ENCODE assay signal across 8 cellular contexts in the genomic region with DNA sequence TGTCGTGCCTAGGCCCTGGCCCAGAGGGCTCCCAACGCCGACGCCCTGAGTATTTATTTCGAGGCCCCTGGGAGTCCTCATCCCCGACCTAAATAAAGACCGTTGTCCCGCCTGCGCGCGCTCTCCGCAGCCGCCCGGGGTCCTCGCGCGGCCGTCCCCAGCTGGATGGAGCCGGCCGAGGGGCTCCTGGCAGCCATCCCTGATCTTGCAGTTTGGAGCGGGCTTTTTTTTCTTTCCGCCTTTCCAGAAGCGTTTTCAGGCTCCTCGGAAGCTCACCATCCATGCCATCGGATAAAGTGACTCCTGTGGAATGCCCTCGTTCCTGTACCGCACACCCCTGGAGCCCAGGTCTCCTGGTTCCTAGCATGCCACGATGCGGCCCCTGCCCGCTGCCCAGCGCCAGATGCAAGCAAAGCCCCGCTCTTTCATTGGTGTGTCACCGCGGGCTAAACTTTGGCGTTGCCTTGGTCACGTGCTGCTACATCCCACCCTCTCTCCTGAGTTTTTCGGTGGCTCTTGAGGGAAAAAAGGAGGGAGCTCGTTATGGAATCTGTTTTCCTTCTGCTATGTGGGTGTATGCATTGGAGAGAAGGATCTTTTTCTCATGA. TPM values are rescaled to one million over a fixed set of nuclear protein-coding genes. Genes with fewer than 3 reads are reported as not detected.
DNase-seq lines count a peak whose midpoint lies in the region; ATAC-seq and TF ChIP-seq lines count a peak whose summit lies in the region.

No MANE protein-coding gene starts in this region.

- H3K27me3 ChIP-seq in thyroid gland: no peaks in the 10 kb centered on the region

- peaks cover 26% of the 10 kb centered on the region for H3K4me1 Mint-ChIP-seq in endothelial cell (ENCODE audit: unreplicated experiment)

- H3K4me1 ChIP-seq in mucosa of descending colon (ENCODE audit: low read depth) (peaks cover 37% of the 10 kb centered on the region), thyroid gland (peaks cover 7 to 31% of the 10 kb centered on the region in 2 donors)

- no peak for ATAC-seq in mucosa of descending colon
- ATAC-seq in HG03457 (IDR thresholded peaks at IDR 0.05; ENCODE audit: unreplicated experiment): no peak
- ATAC-seq in HG03565 (IDR thresholded peaks at IDR 0.05; ENCODE audit: unreplicated experiment): no peak

- H3K27me3 Mint-ChIP-seq in endothelial cell (ENCODE audit: unreplicated experiment): no peaks in the 10 kb centered on the region

- TF ChIP-seq CTCF in VCaP (conservative IDR thresholded peaks at IDR 0.05) (no peak), endothelial cell (IDR thresholded peaks at IDR 0.05; ENCODE audit: unreplicated experiment) (no peak), mucosa of descending colon (IDR thresholded peaks at IDR 0.05) (no peak), thyroid gland (IDR thresholded peaks at IDR 0.05) (no peak)

- H3K4me3 ChIP-seq in mucosa of descending colon (peak overlapping the region; percentile 90), thyroid gland (replicated peaks in 1 of 3) (peak overlapping the region; percentile 59 to 88 (median 87))

- H3K27ac ChIP-seq in VCaP (peak overlapping the region; percentile 85), thyroid gland (peak overlapping the region; percentile 58 to 83 (median 78))

- H3K9me3 Mint-ChIP-seq in endothelial cell (ENCODE audit: unreplicated experiment): no peaks in the 10 kb centered on the region

- no peaks in the 10 kb centered on the region for H3K36me3 Mint-ChIP-seq in endothelial cell (ENCODE audit: low read depth, unreplicated experiment)

- H3K36me3 ChIP-seq in mucosa of descending colon (ENCODE audit: low read depth) (no peaks in the 10 kb centered on the region), thyroid gland (no peaks in the 10 kb centered on the region)

- H3K9me3 ChIP-seq in mucosa of descending colon (no peaks in the 10 kb centered on the region), thyroid gland (no peaks in the 10 kb centered on the region)

- H3K4me3 Mint-ChIP-seq in endothelial cell (ENCODE audit: unreplicated experiment): peak overlapping the region; percentile 93

- DNase-seq in Daoy (ENCODE audit: low read depth): peak; percentile 68
- peak; percentile 41 for DNase-seq in M059J (ENCODE audit: low read depth)
- peak; percentile 41 for DNase-seq in endothelial cell (ENCODE audit: low spot score)
- peak; percentile 38 to 54 (median 53) for DNase-seq in mucosa of descending colon
- DNase-seq in thyroid gland: peak; percentile 37 to 42

- intact Hi-C loops in mucosa of descending colon (cut with DNase I, micrococcal nuclease): no loop called here
- intact Hi-C loops in thyroid gland (cut with DNase I): no loop called here

- no peak for TF ChIP-seq POLR2A in thyroid gland (IDR thresholded peaks at IDR 0.05)

- peak overlapping the region; percentile 93 for H3K27ac Mint-ChIP-seq in endothelial cell (ENCODE audit: unreplicated experiment)

- WGBS in thyroid gland, 2 donors: 1% methylated on average over 20 to 36 of the region's 38 CpGs

RNA-seq across cellular contexts. Expression of gene TMEM94, which starts 0.7 kb away (rescaled TPM):
- total RNA-seq in Daoy (2014; rRNA removed; shearing (Covaris generic)): 8.5 and 30.5 TPM in 2 replicates
- total RNA-seq in M059J (2014; rRNA removed; shearing (Covaris generic)): 29.1 and 48.8 TPM in 2 replicates
- total RNA-seq in endothelial cell (ENCODE audit: unreplicated experiment) (111 TPM), mucosa of descending colon (100 to 1,000 TPM in 2 of 3 donors, 10 to 100 TPM in 1; 73.5 to 114 (median 108) TPM), thyroid gland (100 to 1,000 TPM in 1 of 4 donors, 10 to 100 TPM in 3; 52.1 to 116 (median 92.7) TPM)

RNA-seq across cellular contexts. Expression of gene GRB2, which starts 51.7 kb away (rescaled TPM):
- total RNA-seq in Daoy (2014; rRNA removed; shearing (Covaris generic)): 133 and 262 TPM in 2 replicates
- 77.5 and 109 TPM in 2 replicates for total RNA-seq in M059J (2014; rRNA removed; shearing (Covaris generic))
- total RNA-seq in endothelial cell (ENCODE audit: unreplicated experiment): 95.0 TPM
- 100 to 1,000 TPM in 2 of 3 donors, 10 to 100 TPM in 1; 97.8 to 116 (median 102) TPM for total RNA-seq in mucosa of descending colon
- total RNA-seq in thyroid gland: 100 to 1,000 TPM in 2 of 4 donors, 10 to 100 TPM in 2; 65.8 to 101 (median 97.3) TPM

RNA-seq across cellular contexts. Expression of gene CASKIN2, which starts 58.2 kb away (rescaled TPM):
- 3.0 and 6.0 TPM in 2 replicates for total RNA-seq in Daoy (2014; rRNA removed; shearing (Covaris generic))
- total RNA-seq in M059J (2014; rRNA removed; shearing (Covaris generic)): 4.8 and 8.9 TPM in 2 replicates
- 47.8 TPM for total RNA-seq in endothelial cell (ENCODE audit: unreplicated experiment)
- 10 to 100 TPM; 27.8 to 44.5 (median 33.8) TPM for total RNA-seq in mucosa of descending colon
- 10 to 100 TPM; 15.0 to 87.2 (median 21.7) TPM for total RNA-seq in thyroid gland

RNA-seq across cellular contexts. Expression of gene TSEN54, which starts 59.2 kb away (rescaled TPM):
- 30.0 and 49.1 TPM in 2 replicates for total RNA-seq in Daoy (2014; rRNA removed; shearing (Covaris generic))
- total RNA-seq in M059J (2014; rRNA removed; shearing (Covaris generic)): 14.9 and 22.7 TPM in 2 replicates
- total RNA-seq in endothelial cell (ENCODE audit: unreplicated experiment) (18.8 TPM), mucosa of descending colon (10 to 100 TPM; 26.3 to 38.0 (median 28.7) TPM), thyroid gland (10 to 100 TPM; 11.6 to 46.6 (median 25.8) TPM)
